9 cellular contexts compared by ENCODE assay signal in genomic region chr18:27419646-27420045, GRCh38.
"Had no signal": no experiment of that assay in that cellular context is flagged by ENCODE, and none has a peak within 500 bp of the region (broad histone marks: within the 10 kb centered on the region; RNA-seq: fewer than 3 reads in every experiment).

No MANE protein-coding gene starts in this region.

- H3K27me3 Mint-ChIP-seq: IgD-negative memory B cell had no signal

- H3K36me3 ChIP-seq: HAP-1 had no signal

- H2AFZ ChIP-seq: GM23248 had no signal

- H3K4me1 Mint-ChIP-seq: IgD-negative memory B cell had no signal

- H3K9ac ChIP-seq: GM23248 had no signal

- DNase-seq: GM23248, GOT3, H7, HFFc6 had no signal

- ATAC-seq: HCT116, HepG2 had no signal

- H3K27ac Mint-ChIP-seq: HFFc6, IgD-negative memory B cell had no signal

- H3K4me3 ChIP-seq: GM23248, HAP-1 had no signal

- H3K9me3 ChIP-seq: HAP-1 had no signal

- H3K4me1 ChIP-seq: HAP-1 had no signal

- H3K4me3 Mint-ChIP-seq: HFFc6, IgD-negative memory B cell had no signal

- H3K27ac ChIP-seq: GM23248, HL-60 had no signal

- H3K36me3 Mint-ChIP-seq: IgD-negative memory B cell had no signal
